Comparison of ENCODE assay signal across 22 cellular contexts in genomic region chr15:32691316-32692032, GRCh38. TPM values are rescaled to one million over a fixed set of nuclear protein-coding genes. Genes with fewer than 3 reads are reported as not detected.
DNase-seq lines count a peak whose midpoint lies in the region; TF ChIP-seq lines count a peak whose summit lies in the region.
"Had no signal": no experiment of that assay in that cellular context is flagged by ENCODE, and none has a peak within 500 bp of the region (broad histone marks: within the 10 kb centered on the region; RNA-seq: fewer than 3 reads in every experiment).

No MANE protein-coding gene starts in this region.

- no peaks in the 10 kb centered on the region for H3K4me1 Mint-ChIP-seq in neural progenitor cell
- H3K4me1 Mint-ChIP-seq: CD4-positive, alpha-beta memory T cell had no signal

- peak; percentile 61 for DNase-seq in ELR (ENCODE audit: low read depth)
- peak; percentile 73 for DNase-seq in RPMI7951 (ENCODE audit: low read depth)
- peak; percentile 11 for DNase-seq in fibroblast of villous mesenchyme (ENCODE audit: low read depth)
- no peak for DNase-seq in neural progenitor cell (ENCODE audit: low spot score)
- no peak for DNase-seq in stimulated activated CD8-positive, alpha-beta memory T cell treated with anti-CD3 and anti-CD28 coated beads, Interleukin-4, amount 100 ng/mL, for 48 hours
- no peak for DNase-seq in RPMI8226
- no peak for DNase-seq in HPDE6-E6E7 (ENCODE audit: extremely low spot score)
- DNase-seq in AG08395 (ENCODE audit: low spot score) = no peak
- DNase-seq: CD4-positive, alpha-beta memory T cell; DMS153; Karpas-422; MG63; NCI-H1092 treated with DMSO at 0.1 percent for 48 hours; NCI-H146; NCI-H2081 treated with DMSO at 0.1 percent for 48 hours; NCI-H774; OCI-M1; SHP77 treated with DMSO at 0.1 percent for 48 hours had no signal

- peak overlapping the region; percentile 19 for H3K27ac Mint-ChIP-seq in neural progenitor cell
- H3K27ac Mint-ChIP-seq: CD4-positive, alpha-beta memory T cell had no signal

- H3K36me3 ChIP-seq in neural progenitor cell = no peaks in the 10 kb centered on the region
- H3K36me3 ChIP-seq: BLaER1, MG63 had no signal

- H3K9ac ChIP-seq in neural progenitor cell = no peak overlapping the region
- H3K9ac ChIP-seq: BLaER1 had no signal

- H3F3A ChIP-seq in neural progenitor cell (ENCODE audit: low read depth) = no peaks in the 10 kb centered on the region

- no peaks in the 10 kb centered on the region for H3K27me3 ChIP-seq in neural progenitor cell
- H3K27me3 ChIP-seq: BLaER1, MG63 had no signal

- no peaks in the 10 kb centered on the region for H3K9me3 ChIP-seq in neural progenitor cell (ENCODE audit: low read depth)
- H3K9me3 ChIP-seq: BLaER1, MG63 had no signal

- no peak overlapping the region for H3K4me3 Mint-ChIP-seq in neural progenitor cell
- H3K4me3 Mint-ChIP-seq: CD4-positive, alpha-beta memory T cell had no signal

- H3K27me3 Mint-ChIP-seq in neural progenitor cell (ENCODE audit: insufficient read depth, low read depth) = peaks cover 3% of the 10 kb centered on the region

- no peak overlapping the region for H3K4me2 ChIP-seq in neural progenitor cell
- H3K4me2 ChIP-seq: A549, BLaER1 had no signal

- H3K4me3 ChIP-seq in fibroblast of villous mesenchyme (ENCODE audit: low read depth, low read length) = no peak overlapping the region
- H3K4me3 ChIP-seq in neural progenitor cell = no peak overlapping the region
- H3K4me3 ChIP-seq: A549, BLaER1, MG63 had no signal

- H3K9me3 Mint-ChIP-seq in neural progenitor cell = no peaks in the 10 kb centered on the region
- H3K9me3 Mint-ChIP-seq: CD4-positive, alpha-beta memory T cell had no signal

- H3K4me1 ChIP-seq in neural progenitor cell = no peaks in the 10 kb centered on the region
- H3K4me1 ChIP-seq: BLaER1 had no signal

- H2AFZ ChIP-seq in neural progenitor cell (replicated peaks) = no peak overlapping the region

- no peaks in the 10 kb centered on the region for H4K20me1 ChIP-seq in neural progenitor cell (ENCODE audit: low read depth)
- H4K20me1 ChIP-seq: BLaER1 had no signal

- H3K27ac ChIP-seq in neural progenitor cell = no peak overlapping the region
- H3K27ac ChIP-seq: A549, BLaER1 had no signal

- H3K79me2 ChIP-seq in neural progenitor cell (ENCODE audit: low read depth) = no peaks in the 10 kb centered on the region

- TF ChIP-seq CTCF in fibroblast of villous mesenchyme (IDR thresholded peaks at IDR 0.05; ENCODE audit: insufficient read depth, low read depth, low read length) (no peak), neural progenitor cell (IDR thresholded peaks at IDR 0.05) (no peak)

- no peaks in the 10 kb centered on the region for H3K36me3 Mint-ChIP-seq in neural progenitor cell
- H3K36me3 Mint-ChIP-seq: CD4-positive, alpha-beta memory T cell had no signal

RNA-seq across cellular contexts. Expression of gene GREM1, which starts 26.3 kb away (rescaled TPM):
- total RNA-seq in RPMI7951 (2014; rRNA removed; shearing (Covaris generic)) = 68.1 and 79.4 TPM in 2 replicates
- total RNA-seq in fibroblast of villous mesenchyme (527 and 613 TPM in 2 replicates), neural progenitor cell (ENCODE audit: low replicate concordance) (2.9 and 4.4 TPM in 2 replicates)
- total RNA-seq: CD4-positive, alpha-beta memory T cell; H4; NCI-H460 had no signal

RNA-seq across cellular contexts. Expression of gene SCG5, which starts 50.0 kb away (rescaled TPM):
- 91.9 and 99.1 TPM in 2 replicates for total RNA-seq in RPMI7951 (2014; rRNA removed; shearing (Covaris generic))
- total RNA-seq in fibroblast of villous mesenchyme = 8.7 and 17.7 TPM in 2 replicates
- total RNA-seq in neural progenitor cell (ENCODE audit: low replicate concordance) = 69.4 and 101 TPM in 2 replicates

Comparison
In these comparisons a context has a peak if more than half of its experiments do, and no peak if none do; other contexts are left out.
1. DNase-seq: peak in ELR (single experiment), RPMI7951 (single experiment) and fibroblast of villous mesenchyme (single experiment); none in neural progenitor cell (single experiment), stimulated activated CD8-positive, alpha-beta memory T cell treated with anti-CD3 and anti-CD28 coated beads, Interleukin-4, amount 100 ng/mL, for 48 hours (single experiment), RPMI8226 (single experiment), HPDE6-E6E7 (single experiment) and AG08395 (single experiment).
2. RNA of gene GREM1, which starts 26.3 kb away (total RNA-seq): 527 to 613 TPM in fibroblast of villous mesenchyme and 68.1 to 79.4 TPM in RPMI7951; 2.9 to 4.4 TPM in neural progenitor cell; every median in the first group is over 10 times any median in the second.